In genomic region chr5:43193171-43193951, GRCh38 we compare ENCODE assay signal across 8 cellular contexts.
DNase-seq lines count a peak whose midpoint lies in the region; ATAC-seq and TF ChIP-seq lines count a peak whose summit lies in the region.

No MANE protein-coding gene starts in this region.

- no peaks in the 10 kb centered on the region for H3K9me3 ChIP-seq in iPS-18c (ENCODE audit: control insufficient read depth, insufficient read depth, low read length)

- ATAC-seq in GM18909 (IDR thresholded peaks at IDR 0.05; ENCODE audit: poor library complexity, unreplicated experiment) (peak; percentile 46), HG03558 (IDR thresholded peaks at IDR 0.05; ENCODE audit: extremely low read depth, unreplicated experiment) (peak; percentile 48), HG03108 (IDR thresholded peaks at IDR 0.05; ENCODE audit: unreplicated experiment) (no peak)

- peak; percentile 75 for DNase-seq in AG09319 (ENCODE audit: extremely low read depth, low read depth)
- peak; percentile 96 for DNase-seq in SIG-M5 treated with dmso at 0.1 percent for 504 hours (lab: John Stamatoyannopoulos, UW; ENCODE audit: unreplicated experiment)
- peak; percentile 49 for DNase-seq in brain pericyte (ENCODE audit: low read depth, low spot score)

- H3K4me3 ChIP-seq in iPS-18c (ENCODE audit: insufficient read depth, low read depth, low read length) (peak overlapping the region; percentile 66), skin epidermis (peak overlapping the region; percentile 35 to 57 (median 42))

- TF ChIP-seq CTCF in AG09319 (IDR thresholded peaks at IDR 0.05; ENCODE audit: low read depth, low read length): no peak

- peak overlapping the region in 7 of 21 experiments; percentile 5 to 60 (median 19) for H3K27ac ChIP-seq in skin epidermis
